Comparison of ENCODE assay signal across 24 cellular contexts in the genomic region with DNA sequence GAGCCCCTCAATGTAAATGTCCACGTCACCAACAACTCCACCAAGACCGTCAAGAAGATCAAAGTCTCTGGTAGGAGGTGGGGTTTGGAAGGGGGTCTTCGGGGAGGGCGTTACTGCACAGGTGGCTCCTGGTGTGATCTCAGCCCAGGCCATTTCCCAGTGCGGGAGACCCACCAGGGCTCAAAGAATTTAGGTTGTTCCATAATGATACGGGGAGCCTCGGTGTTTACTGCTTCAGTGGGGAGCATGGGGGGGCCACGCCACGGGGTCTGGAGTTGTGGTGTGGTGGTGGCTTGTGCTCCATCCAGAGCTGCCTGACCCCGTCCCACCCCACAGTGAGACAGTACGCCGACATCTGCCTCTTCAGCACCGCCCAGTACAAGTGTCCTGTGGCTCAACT. TPM values are rescaled to one million over a fixed set of nuclear protein-coding genes. Genes with fewer than 3 reads are reported as not detected.
"Had no signal": no experiment of that assay in that cellular context is flagged by ENCODE, and none has a peak within 500 bp of the region (broad histone marks: within the 10 kb centered on the region; RNA-seq: fewer than 3 reads in every experiment).

No MANE protein-coding gene starts in this region.

- ATAC-seq: activated naive CD4-positive, alpha-beta T cell treated with anti-CD3 and anti-CD28 coated beads, Interleukin-2, amount 50 U/mL, for 72 hours; activated T-helper 17 cell treated with anti-CD3 and anti-CD28 coated beads, Interleukin-2, amount 50 U/mL, for 72 hours; gastroesophageal sphincter; left cardiac atrium; right cardiac atrium; stimulated activated naive CD8-positive, alpha-beta T cell treated with anti-CD3 and anti-CD28 coated beads, Interleukin-15, Interleukin-2, amounts not matched to agents 100 U/mL and 50 U/mL, for 24 hours had no signal

- H3K4me3 Mint-ChIP-seq: activated T-helper 17 cell treated with anti-CD3 and anti-CD28 coated beads, Interleukin-2, amount 50 U/mL, for 72 hours; mesothelial cell of epicardium; naive B cell; neural progenitor cell had no signal

- H3K79me2 ChIP-seq: hepatocyte had no signal

- H3K4me3 ChIP-seq: ascending aorta, gastroesophageal sphincter, hepatocyte, neural progenitor cell, testis, transverse colon had no signal

- H3K4me1 ChIP-seq: neural progenitor cell, testis had no signal

- H3K27ac ChIP-seq: ascending aorta, brain microvascular endothelial cell, gastroesophageal sphincter, hepatocyte, neural progenitor cell, testis had no signal

- H3K4me2 ChIP-seq: hepatocyte, neural progenitor cell had no signal

- H3K9me3 ChIP-seq: ascending aorta, gastroesophageal sphincter, testis, transverse colon had no signal

- H3K27ac Mint-ChIP-seq: activated T-helper 17 cell treated with anti-CD3 and anti-CD28 coated beads, Interleukin-2, amount 50 U/mL, for 72 hours; mesothelial cell of epicardium; naive B cell; neural progenitor cell had no signal

- FAIRE-seq: endothelial cell of umbilical vein, keratinocyte had no signal

- DNase-seq: activated CD4-positive, alpha-beta T cell treated with anti-CD3 and anti-CD28 coated beads, Interleukin-2, amount 50 U/mL, for 1 hour; activated CD4-positive, CD25-positive, alpha-beta regulatory T cell treated with anti-CD3 and anti-CD28 coated beads, Interleukin-2, amount 50 U/mL, for 72 hours; activated CD8-positive, alpha-beta memory T cell treated with anti-CD3 and anti-CD28 coated beads, Interleukin-2, amount 50 U/mL, for 4 hours; activated gamma-delta T cell treated with Interleukin-2 at 50 U/mL for 16 hours; activated T-cell treated with anti-CD3 and anti-CD28 coated beads, Interleukin-2, amount 50 U/mL, for 1 hour; brain microvascular endothelial cell; cortex of kidney; left cardiac atrium; naive B cell; stimulated activated naive CD8-positive, alpha-beta T cell treated with anti-CD3 and anti-CD28 coated beads, Interleukin-15, Interleukin-2, amounts not matched to agents 100 U/mL and 50 U/mL, for 24 hours; T-helper 2 cell; testis; transverse colon had no signal

- H3K27me3 ChIP-seq: ascending aorta, brain microvascular endothelial cell, gastroesophageal sphincter, hepatocyte, neural progenitor cell, testis, transverse colon had no signal

- H3K9ac ChIP-seq: neural progenitor cell had no signal

- H3K9me3 Mint-ChIP-seq: activated naive CD4-positive, alpha-beta T cell treated with anti-CD3 and anti-CD28 coated beads, Interleukin-2, amount 50 U/mL, for 72 hours; activated T-helper 17 cell treated with anti-CD3 and anti-CD28 coated beads, Interleukin-2, amount 50 U/mL, for 72 hours; mesothelial cell of epicardium; naive B cell; neural progenitor cell had no signal

- H3K36me3 ChIP-seq: brain microvascular endothelial cell, neural progenitor cell had no signal

- H3K4me1 Mint-ChIP-seq: neural progenitor cell had no signal

- H2AFZ ChIP-seq: hepatocyte, neural progenitor cell had no signal

- H3K27me3 Mint-ChIP-seq: activated T-helper 17 cell treated with anti-CD3 and anti-CD28 coated beads, Interleukin-2, amount 50 U/mL, for 72 hours; naive B cell had no signal

RNA-seq across cellular contexts. Expression of gene ZMYND15, which starts 21.4 kb away (rescaled TPM):
- total RNA-seq: ascending aorta, fibroblast of villous mesenchyme had no signal
